In the genomic region with DNA sequence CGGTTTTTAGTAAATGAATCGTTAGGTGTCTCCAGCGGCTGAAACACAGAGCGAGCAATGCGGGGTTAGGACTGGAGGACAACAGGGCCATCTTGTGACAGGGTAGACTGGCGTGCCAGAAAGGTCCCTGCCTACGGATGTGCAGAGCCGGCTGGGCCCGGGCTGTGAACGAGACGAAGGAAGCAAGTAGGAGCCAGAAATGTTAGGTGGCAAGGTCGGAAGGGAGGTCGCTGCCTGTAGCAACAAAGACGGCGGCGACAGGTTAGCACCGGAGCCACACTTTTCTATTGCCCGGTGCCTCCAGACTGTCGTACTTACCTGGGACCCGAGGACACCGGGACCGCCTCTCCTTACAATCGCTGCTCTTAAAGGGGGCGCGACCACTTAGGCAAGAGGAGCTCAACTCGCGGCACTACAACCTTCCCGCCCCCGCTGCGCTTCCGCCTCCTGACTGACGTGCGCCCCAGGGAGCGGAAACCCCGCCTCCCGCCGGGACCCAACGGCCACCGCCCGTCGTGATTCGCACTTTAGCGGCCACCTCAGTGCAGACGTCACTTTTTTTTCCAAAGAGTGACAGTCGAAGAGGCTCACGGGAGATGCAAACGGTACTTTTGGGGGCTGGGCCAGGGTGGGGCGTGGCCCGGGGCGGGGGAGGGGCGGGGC, we compare ENCODE assay signal across 8 cellular contexts. TPM values are rescaled to one million over a fixed set of nuclear protein-coding genes. Genes with fewer than 3 reads are reported as not detected.
A peak's percentile ranks its signal among the peaks of the same experiment; 100 is the strongest.
DNase-seq lines count a peak whose midpoint lies in the region; ATAC-seq and TF ChIP-seq lines count a peak whose summit lies in the region.

A gene with protein sequence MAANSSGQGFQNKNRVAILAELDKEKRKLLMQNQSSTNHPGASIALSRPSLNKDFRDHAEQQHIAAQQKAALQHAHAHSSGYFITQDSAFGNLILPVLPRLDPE (minus strand): TSS at position 449 of the 663 bp plus-strand sequence. CDS start 1,632 bp downstream, outside the sequence.

- H3K4me3 Mint-ChIP-seq in activated CD4-positive, alpha-beta T cell treated with anti-CD3 and anti-CD28 coated beads, Interleukin-2, amount 10 ng/mL, durations not matched to agents 24 days and 14 days = peak within 1 kb of the TSS; percentile 94

- peaks cover 5 to 19% of the 10 kb centered on the region in 2 donors for H3K4me1 ChIP-seq in left lung

- intact Hi-C loops in activated CD4-positive, alpha-beta T cell treated with anti-CD3 and anti-CD28 coated beads, Interleukin-2, amount 10 ng/mL, durations not matched to agents 24 days and 14 days (cut with micrococcal nuclease) = loop anchor here (1.0 to 10.0 kb wide), 8 partner anchors 10 to 623 kb away; partner anchors contain the start of genes KIAA1958 and SNX30
- intact Hi-C loops in left lung (cut with DNase I) = no loop called here

- peak within 1 kb of the TSS; percentile 81 to 84 for H3K27ac ChIP-seq in left lung

- H3K4me1 Mint-ChIP-seq in activated CD4-positive, alpha-beta T cell treated with anti-CD3 and anti-CD28 coated beads, Interleukin-2, amount 10 ng/mL, durations not matched to agents 24 days and 14 days = peaks cover 16% of the 10 kb centered on the region

- peak within 1 kb of the TSS; percentile 62 to 66 for H3K4me3 ChIP-seq in left lung

- no peaks in the 10 kb centered on the region for H3K27me3 ChIP-seq in left lung

- H3K36me3 Mint-ChIP-seq in activated CD4-positive, alpha-beta T cell treated with anti-CD3 and anti-CD28 coated beads, Interleukin-2, amount 10 ng/mL, durations not matched to agents 24 days and 14 days (ENCODE audit: low read depth) = peaks cover 7% of the 10 kb centered on the region

- H3K36me3 ChIP-seq in left lung = peaks cover 0 to 6% of the 10 kb centered on the region in 2 donors

- TF ChIP-seq CTCF in left lung (IDR thresholded peaks at IDR 0.05) = peak in 1 of 2 donors; percentile 25

- H3K27me3 Mint-ChIP-seq in activated CD4-positive, alpha-beta T cell treated with anti-CD3 and anti-CD28 coated beads, Interleukin-2, amount 10 ng/mL, durations not matched to agents 24 days and 14 days = no peaks in the 10 kb centered on the region

- ATAC-seq in GM19324 (IDR thresholded peaks at IDR 0.05; ENCODE audit: low FRiP score, unreplicated experiment) (peak; percentile 99), HG03469 (IDR thresholded peaks at IDR 0.05; ENCODE audit: unreplicated experiment) (peak; percentile 90), left lung (peak; percentile 98)

- peak; percentile 49 to 96 (median 94) for DNase-seq in C1 segment of cervical spinal cord (lab: John Stamatoyannopoulos, UW)
- DNase-seq in NCI-H526 (lab: John Stamatoyannopoulos, UW) = peak; percentile 90 to 97
- peak; percentile 99 for DNase-seq in activated CD4-positive, alpha-beta T cell treated with anti-CD3 and anti-CD28 coated beads, Interleukin-2, amount 10 ng/mL, durations not matched to agents 24 days and 14 days
- DNase-seq in dedifferentiated amniotic fluid mesenchymal stem cell (ENCODE audit: extremely low spot score) = peak; percentile 93
- DNase-seq in left lung = peak; percentile 97 to 99
- DNase-seq in stimulated activated CD4-positive, alpha-beta T cell treated with anti-CD3 and anti-CD28 coated beads, Interleukin-2, amount 100 ng/mL, for 48 hours = peak; percentile 93 to 94

- no peaks in the 10 kb centered on the region for H3K9me3 ChIP-seq in left lung

- H3K9me3 Mint-ChIP-seq in activated CD4-positive, alpha-beta T cell treated with anti-CD3 and anti-CD28 coated beads, Interleukin-2, amount 10 ng/mL, durations not matched to agents 24 days and 14 days = no peaks in the 10 kb centered on the region

- peak within 1 kb of the TSS; percentile 99 for H3K27ac Mint-ChIP-seq in activated CD4-positive, alpha-beta T cell treated with anti-CD3 and anti-CD28 coated beads, Interleukin-2, amount 10 ng/mL, durations not matched to agents 24 days and 14 days

RNA-seq across cellular contexts. Expression of the gene that starts here (rescaled TPM):
- 34.2 and 36.2 TPM in 2 replicates for total RNA-seq in activated CD4-positive, alpha-beta T cell treated with anti-CD3 and anti-CD28 coated beads, Interleukin-2, amount 10 ng/mL, durations not matched to agents 24 days and 14 days
- total RNA-seq in left lung = 10 to 100 TPM; 22.8 to 25.4 TPM

Comparison
In these comparisons a context has a peak if more than half of its experiments do, and no peak if none do; other contexts are left out.
1. Peak in every context shown above with its lines: DNase-seq, ATAC-seq, H3K4me3 ChIP-seq and H3K27ac ChIP-seq.